ENCODE assay signal across 23 cellular contexts in genomic region chr11:69093106-69093505, GRCh38.
"Had no signal": no experiment of that assay in that cellular context is flagged by ENCODE, and none has a peak within 500 bp of the region (broad histone marks: within the 10 kb centered on the region; RNA-seq: fewer than 3 reads in every experiment).

No MANE protein-coding gene starts in this region.

- ATAC-seq: foreskin keratinocyte; gastroesophageal sphincter; lower lobe of right lung; naive thymus-derived CD8-positive, alpha-beta T cell had no signal

- H3K9me3 ChIP-seq: colonic mucosa, esophagus muscularis mucosa, gastroesophageal sphincter, left lung, lower lobe of right lung, mucosa of descending colon had no signal

- H3K27me3 Mint-ChIP-seq: naive B cell; naive thymus-derived CD8-positive, alpha-beta T cell had no signal

- H3K27ac ChIP-seq: colonic mucosa, foreskin keratinocyte, heart right ventricle, left lung, lower lobe of right lung had no signal

- FAIRE-seq: endothelial cell of umbilical vein, frontal cortex, islet of Langerhans had no signal

- H3K27ac Mint-ChIP-seq: dendritic cell treated with granulocyte-macrophage colony-stimulating factor and Interleukin-4, amounts not matched to agents 40 ng/mL and 50 ng/mL, for 4 days; mesothelial cell of epicardium had no signal

- H3K27me3 ChIP-seq: colonic mucosa, esophagus muscularis mucosa, foreskin keratinocyte, gastroesophageal sphincter, heart right ventricle, left lung had no signal

- H3K4me3 ChIP-seq: colonic mucosa, esophagus muscularis mucosa, gastroesophageal sphincter, heart right ventricle, left lung, lower lobe of right lung, mucosa of descending colon had no signal

- H3K36me3 ChIP-seq: colonic mucosa had no signal

- DNase-seq: colonic mucosa; cortex of kidney; effector CD8-positive, alpha-beta T cell; foreskin keratinocyte; glutamatergic neuron; head of caudate nucleus; heart right ventricle; hippocampal formation; left cardiac atrium; left ventricle myocardium superior; lower lobe of right lung; mesenchymal stem cell; mucosa of descending colon; naive B cell; naive thymus-derived CD8-positive, alpha-beta T cell had no signal

- H3K4me3 Mint-ChIP-seq: dendritic cell treated with granulocyte-macrophage colony-stimulating factor and Interleukin-4, amounts not matched to agents 40 ng/mL and 50 ng/mL, for 4 days; mesothelial cell of epicardium; naive thymus-derived CD8-positive, alpha-beta T cell had no signal

- H3K4me1 ChIP-seq: colonic mucosa, foreskin keratinocyte, left lung, lower lobe of right lung had no signal
